Comparison of ENCODE assay signal across 1 cellular context in genomic region chr18:3664563-3665178, GRCh38.
A peak's percentile ranks its signal among the peaks of the same experiment; 100 is the strongest.
TF ChIP-seq lines count a peak whose summit lies in the region.

No MANE protein-coding gene starts in this region.

TF ChIP-seq in HepG2, 621 proteins besides CTCF, POLR2A, EP300 and RAD21 (continued from another document and continues in another):
- TF ChIP-seq ZNF609 (CRISPR knock-in tag; IDR thresholded peaks at IDR 0.05; ENCODE audit: borderline replicate concordance), result 0 out of 2 replicates have a peak, but pooled peaks have one; percentile 36
- no peak for TF ChIP-seq ZNF34 (CRISPR knock-in tag; IDR thresholded peaks at IDR 0.05; ENCODE audit: borderline replicate concordance)
- TF ChIP-seq GATA4 (IDR thresholded peaks at IDR 0.05; ENCODE audit: borderline replicate concordance, low read depth), result peak; percentile 78; the same call in 1 of the 2 replicates
- peak; percentile 39; the same call in 1 of the 2 replicates for TF ChIP-seq RCOR2 (CRISPR knock-in tag; IDR thresholded peaks at IDR 0.05)
- no peak for TF ChIP-seq ERF (CRISPR knock-in tag; IDR thresholded peaks at IDR 0.05)
- TF ChIP-seq ZNF350 (CRISPR knock-in tag; IDR thresholded peaks at IDR 0.05; ENCODE audit: borderline replicate concordance, low read depth), result no peak
- peak; percentile 20; the same call in 1 of the 2 replicates for TF ChIP-seq HDAC1 (CRISPR knock-in tag; IDR thresholded peaks at IDR 0.05)
- TF ChIP-seq AHDC1 (CRISPR knock-in tag; IDR thresholded peaks at IDR 0.05; ENCODE audit: borderline replicate concordance), result 0 out of 2 replicates have a peak, but pooled peaks have one; percentile 29
- TF ChIP-seq CCAR2 (optimal IDR thresholded peaks at IDR 0.05; ENCODE audit: low read depth, low read length), result no peak
- TF ChIP-seq PITX1 (CRISPR knock-in tag; IDR thresholded peaks at IDR 0.05), result 0 out of 2 replicates have a peak, but pooled peaks have one; percentile 31
- TF ChIP-seq RERE (CRISPR knock-in tag; IDR thresholded peaks at IDR 0.05; ENCODE audit: low read depth), result peak; percentile 62; the same call in 1 of the 2 replicates
- TF ChIP-seq ETV6 (CRISPR knock-in tag; conservative IDR thresholded peaks at IDR 0.05), result no peak
- peak; percentile 57; the same call in 1 of the 2 replicates for TF ChIP-seq SOX13 (IDR thresholded peaks at IDR 0.05)
- peak in 1 of 2 experiments; percentile 97; a peak in 2 of 4 replicates for TF ChIP-seq SOX13 (CRISPR knock-in tag; conservative IDR thresholded peaks at IDR 0.05 in 1 of 2, IDR thresholded peaks at IDR 0.05 in 1 of 2)
- 0 out of 2 replicates have a peak, but pooled peaks have one; percentile 36 for TF ChIP-seq MED13 (CRISPR knock-in tag; IDR thresholded peaks at IDR 0.05)
- TF ChIP-seq PBX2 (CRISPR knock-in tag; IDR thresholded peaks at IDR 0.05), result peak; percentile 49; the same call in 1 of the 2 replicates
- no peak for TF ChIP-seq SOX6 (IDR thresholded peaks at IDR 0.05)
- TF ChIP-seq SOX6 (CRISPR knock-in tag; IDR thresholded peaks at IDR 0.05), result peak; percentile 82
- TF ChIP-seq ZBTB14 (CRISPR knock-in tag; IDR thresholded peaks at IDR 0.05), result no peak
- TF ChIP-seq ZNF644 (CRISPR knock-in tag; IDR thresholded peaks at IDR 0.05; ENCODE audit: low read depth), result no peak; the same call in 1 of the 2 replicates
- TF ChIP-seq TCF7L2 (IDR thresholded peaks at IDR 0.05; ENCODE audit: low read depth, low read length), result peak; percentile 63; the same call in 1 of the 2 replicates
- peak; percentile 58 for TF ChIP-seq SKIL (CRISPR knock-in tag; IDR thresholded peaks at IDR 0.05; ENCODE audit: borderline replicate concordance)
- peak; percentile 13; the same call in 1 of the 2 replicates for TF ChIP-seq FOXO1 (CRISPR knock-in tag; IDR thresholded peaks at IDR 0.05)
- TF ChIP-seq THRA (CRISPR knock-in tag; IDR thresholded peaks at IDR 0.05; ENCODE audit: borderline replicate concordance), result peak; percentile 40; the same call in 1 of the 2 replicates
- TF ChIP-seq ZKSCAN8 (CRISPR knock-in tag; IDR thresholded peaks at IDR 0.05; ENCODE audit: borderline replicate concordance), result 0 out of 2 replicates have a peak, but pooled peaks have one; percentile 38
- peak; percentile 52; the same call in 1 of the 2 replicates for TF ChIP-seq RXRB (CRISPR knock-in tag; IDR thresholded peaks at IDR 0.05; ENCODE audit: borderline replicate concordance)
- peak; percentile 40; the same call in 1 of the 2 replicates for TF ChIP-seq POLR2G (IDR thresholded peaks at IDR 0.05; ENCODE audit: low read depth, low read length)
